In genomic region chr3:123890991-123891390, GRCh38 we compare ENCODE assay signal across 1 cellular context. TPM values are rescaled to one million over a fixed set of nuclear protein-coding genes. Genes with fewer than 3 reads are reported as not detected.
"Had no signal": no experiment of that assay in that cellular context is flagged by ENCODE, and none has a peak within 500 bp of the region (broad histone marks: within the 10 kb centered on the region; RNA-seq: fewer than 3 reads in every experiment).

No MANE protein-coding gene starts in this region.

RNA-seq across cellular contexts. Expression of gene MYLK, which starts 6.9 kb away (rescaled TPM):
- total RNA-seq: NCI-H460 had no signal
